Comparison of ENCODE assay signal across 8 cellular contexts in the genomic region with DNA sequence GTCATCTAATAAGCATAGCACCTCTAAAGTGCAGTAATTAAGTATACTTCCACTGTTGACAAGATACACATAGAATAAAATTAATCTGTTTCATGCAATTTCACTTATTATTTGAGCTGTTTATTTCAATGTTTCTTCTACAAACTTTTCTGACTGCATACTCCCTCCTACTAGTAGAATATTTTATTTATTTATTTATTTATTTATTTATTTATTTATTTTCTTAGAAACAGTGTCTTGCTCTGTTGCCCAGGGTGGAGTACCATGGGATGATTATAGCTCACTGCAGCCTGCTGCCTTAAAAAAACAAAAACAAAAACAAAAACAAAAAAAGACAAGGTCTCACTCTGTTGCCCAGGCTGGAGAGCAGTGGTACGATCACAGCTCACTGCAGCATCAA.
"Had no signal": no experiment of that assay in that cellular context is flagged by ENCODE, and none has a peak within 500 bp of the region (broad histone marks: within the 10 kb centered on the region; RNA-seq: fewer than 3 reads in every experiment).

No MANE protein-coding gene starts in this region.

- DNase-seq: IMR-90, KBM-7, KG1 had no signal

- ATAC-seq: HepG2, K562 had no signal

- H3K4me3 ChIP-seq: K562 had no signal

- H3K4me2 ChIP-seq: KMS-11 had no signal

- H3K27ac ChIP-seq: HL-60, KMS-11 had no signal

- FAIRE-seq: HepG2, HTR-8/SVneo, K562 had no signal
